In the genomic region with DNA sequence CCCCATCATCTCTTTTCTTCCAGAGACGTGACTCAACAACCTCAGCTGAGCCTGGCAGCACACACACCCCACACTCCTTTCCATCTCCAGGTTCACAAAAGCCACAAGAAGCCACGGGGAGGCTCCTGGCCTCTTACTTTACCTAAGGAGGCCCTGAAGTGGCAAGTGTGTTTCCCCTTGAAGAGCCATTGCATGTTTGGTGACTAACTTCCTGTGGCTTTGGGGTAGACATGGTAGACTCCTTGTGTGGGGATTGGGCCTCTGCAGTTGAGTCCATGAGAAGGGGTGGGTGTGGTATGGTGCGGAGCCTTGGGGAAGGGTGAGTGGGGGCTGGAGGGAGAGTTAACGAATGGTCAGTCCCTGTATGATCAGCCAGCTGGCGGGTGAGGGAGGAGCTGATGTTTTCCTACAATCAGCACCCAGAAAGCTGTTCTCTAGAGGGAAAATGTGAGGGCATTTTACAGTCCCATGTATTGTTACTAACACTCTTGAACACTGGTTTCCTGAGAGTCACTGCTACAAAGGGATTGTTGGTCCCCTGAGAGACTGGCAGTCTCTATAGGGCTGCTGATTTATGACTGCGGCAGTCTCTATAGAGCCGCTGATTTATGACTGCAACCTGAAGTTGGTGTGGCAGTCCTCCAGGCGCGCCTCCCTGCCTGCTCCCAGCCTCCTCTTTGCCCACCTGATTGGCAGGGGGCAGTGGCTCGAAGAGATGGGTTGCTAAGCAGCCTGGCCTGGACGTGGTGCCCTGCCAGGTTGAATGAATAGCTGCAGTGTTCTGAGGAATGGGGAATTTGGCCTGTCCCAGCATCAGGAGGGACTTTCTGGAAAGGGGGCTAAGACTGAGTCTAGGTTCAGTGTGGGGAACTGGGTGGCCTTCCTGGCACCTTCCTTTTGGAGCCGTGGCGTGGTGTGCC, we compare ENCODE assay signal across 8 cellular contexts. TPM values are rescaled to one million over a fixed set of nuclear protein-coding genes. Genes with fewer than 3 reads are reported as not detected.
DNase-seq lines count a peak whose midpoint lies in the region; FAIRE-seq and TF ChIP-seq lines count a peak whose summit lies in the region.

No MANE protein-coding gene starts in this region.

- H3K36me3 ChIP-seq in muscle layer of colon (ENCODE audit: insufficient read depth, low read length) (peaks cover 25% of the 10 kb centered on the region), tibial artery (peaks cover 0 to 26% (median 15%) of the 10 kb centered on the region in 3 donors), thyroid gland (no peaks in the 10 kb centered on the region)

- TF ChIP-seq CTCF in tibial artery (IDR thresholded peaks at IDR 0.05) (no peak), thyroid gland (IDR thresholded peaks at IDR 0.05) (no peak)

- H3K36me3 Mint-ChIP-seq in activated T-cell treated with anti-CD3 and anti-CD28 coated beads, Interleukin-2, amount 50 U/mL, for 24 hours (ENCODE audit: low read depth) = peaks cover 92% of the 10 kb centered on the region

- H3K4me3 ChIP-seq in muscle layer of colon (ENCODE audit: low read depth in 1 of 2, low read length in 2 of 2) (no peak overlapping the region), tibial artery (no peak overlapping the region), thyroid gland (replicated peaks in 1 of 3) (no peak overlapping the region)

- peaks cover 54% of the 10 kb centered on the region for H3K4me1 Mint-ChIP-seq in activated T-cell treated with anti-CD3 and anti-CD28 coated beads, Interleukin-2, amount 50 U/mL, for 24 hours (ENCODE audit: low read depth)

- no peak overlapping the region for H3K4me3 Mint-ChIP-seq in activated T-cell treated with anti-CD3 and anti-CD28 coated beads, Interleukin-2, amount 50 U/mL, for 24 hours

- H3K27ac ChIP-seq in muscle layer of colon (ENCODE audit: low read depth, low read length) (peak overlapping the region; percentile 22), tibial artery (peak overlapping the region; percentile 89 to 95), thyroid gland (no peak overlapping the region)

- intact Hi-C loops in tibial artery (cut with DNase I; ENCODE audit: low total_unique reads) = no loop called here
- intact Hi-C loops in thyroid gland (cut with DNase I) = no loop called here

- TF ChIP-seq POLR2A in thyroid gland (IDR thresholded peaks at IDR 0.05) (no peak), GM12892 (IDR thresholded peaks at IDR 0.05; ENCODE audit: low read depth, low read length) (no peak)

- no peak overlapping the region for H3K9ac ChIP-seq in muscle layer of colon (ENCODE audit: low read length)

- in situ Hi-C loops in KBM-7 (cut with MboI; ENCODE audit: low pct_unique_long_range_greater_than_20kb, low sequenced_read_pairs) = no loop called here

- peak; percentile 46 for DNase-seq in activated T-cell treated with anti-CD3 and anti-CD28 coated beads, Interleukin-2, amount 50 U/mL, for 24 hours
- DNase-seq in activated T-cell treated with anti-CD3 and anti-CD28 coated beads for 4 hours (no peak), amniotic epithelial cell (ENCODE audit: low read depth) (peak; percentile 75), tibial artery (no peak), KBM-7 (no peak), thyroid gland (no peak), GM12892 (ENCODE audit: insufficient read length) (no peak)

- H3K9me3 ChIP-seq in muscle layer of colon (ENCODE audit: low read length) = no peaks in the 10 kb centered on the region
- H3K9me3 ChIP-seq in tibial artery = no peaks in the 10 kb centered on the region
- H3K9me3 ChIP-seq in thyroid gland = no peaks in the 10 kb centered on the region

- FAIRE-seq in GM12892 (lab: Jason Lieb, UNC) = no peak

- no peaks in the 10 kb centered on the region for H3K27me3 Mint-ChIP-seq in activated T-cell treated with anti-CD3 and anti-CD28 coated beads, Interleukin-2, amount 50 U/mL, for 24 hours

- H3K4me1 ChIP-seq in muscle layer of colon (ENCODE audit: insufficient read depth, low read length) (peaks cover 56% of the 10 kb centered on the region), tibial artery (peaks cover 0 to 63% (median 30%) of the 10 kb centered on the region in 4 donors), thyroid gland (peaks cover 13 to 33% of the 10 kb centered on the region in 2 donors)

- H3K9me3 Mint-ChIP-seq in activated T-cell treated with anti-CD3 and anti-CD28 coated beads, Interleukin-2, amount 50 U/mL, for 24 hours = no peaks in the 10 kb centered on the region

- no peaks in the 10 kb centered on the region for H3K27me3 ChIP-seq in muscle layer of colon (ENCODE audit: control insufficient read depth in 1 of 2, insufficient read depth in 2 of 2, low read length in 2 of 2)
- H3K27me3 ChIP-seq in tibial artery = no peaks in the 10 kb centered on the region
- H3K27me3 ChIP-seq in thyroid gland = no peaks in the 10 kb centered on the region

- H3K27ac Mint-ChIP-seq in activated T-cell treated with anti-CD3 and anti-CD28 coated beads, Interleukin-2, amount 50 U/mL, for 24 hours = peak overlapping the region; percentile 83

- WGBS in thyroid gland, 2 donors = 71 to 83% methylated on average over 12 to 13 of the region's 13 CpGs

RNA-seq across cellular contexts. Expression of a gene that starts 24.5 kb away (rescaled TPM):
- total RNA-seq in thyroid gland = 10 to 100 TPM; 52.5 to 83.6 (median 72.7) TPM
- 65.3 TPM for polyA plus RNA-seq in GM12892 (2012; ENCODE audit: missing spikeins)

RNA-seq across cellular contexts. Expression of a gene that starts 24.7 kb away (rescaled TPM):
- 10 to 100 TPM; 41.9 to 91.8 (median 70.1) TPM for total RNA-seq in thyroid gland
- polyA plus RNA-seq in GM12892 (2012; ENCODE audit: missing spikeins) = 22.7 TPM

RNA-seq across cellular contexts. Expression of a gene that starts 29.6 kb away (rescaled TPM):
- 10 to 100 TPM; 19.7 to 27.3 (median 23.1) TPM for total RNA-seq in thyroid gland
- 1.1 TPM for polyA plus RNA-seq in GM12892 (2012; ENCODE audit: missing spikeins)

RNA-seq across cellular contexts. Expression of a gene that starts 58.4 kb away (rescaled TPM):
- 10 to 100 TPM in 2 of 4 donors, 1 to 10 TPM in 2; 2.3 to 13.6 (median 7.9) TPM for total RNA-seq in thyroid gland
- polyA plus RNA-seq in GM12892 (2012; ENCODE audit: missing spikeins) = 0.51 TPM

Comparison
In these comparisons a context has a peak if more than half of its experiments do, and no peak if none do; other contexts are left out.
1. DNase-seq: peak in activated T-cell treated with anti-CD3 and anti-CD28 coated beads, Interleukin-2, amount 50 U/mL, for 24 hours (single experiment) and amniotic epithelial cell (single experiment); none in activated T-cell treated with anti-CD3 and anti-CD28 coated beads for 4 hours (single experiment), tibial artery (0 of 2), KBM-7 (single experiment), thyroid gland (0 of 2) and GM12892 (single experiment).
2. H3K27ac ChIP-seq: peak in muscle layer of colon (single experiment) and tibial artery (2 of 2); none in thyroid gland (0 of 3).